Comparison of ENCODE assay signal across 1 cellular context in genomic region chr16:2267913-2268666, GRCh38.
A peak's percentile ranks its signal among the peaks of the same experiment; 100 is the strongest.
TF ChIP-seq lines count a peak whose summit lies in the region.

Gene RNPS1 (minus strand): TSS chr16:2268126. CDS start chr16:2264643, 3,483 bp downstream.

TF ChIP-seq in HepG2, 621 proteins besides CTCF, POLR2A, EP300 and RAD21 (continued from another document and continues in another):
- peak; percentile 88 for TF ChIP-seq ZNF770 (CRISPR knock-in tag; IDR thresholded peaks at IDR 0.05)
- peak; percentile 100 for TF ChIP-seq SPEN (CRISPR knock-in tag; IDR thresholded peaks at IDR 0.05; ENCODE audit: low read depth)
- 0 out of 2 replicates have a peak, but pooled peaks have one; percentile 58 for TF ChIP-seq STAT6 (CRISPR knock-in tag; IDR thresholded peaks at IDR 0.05; ENCODE audit: borderline replicate concordance)
- no peak for TF ChIP-seq TRAFD1 (CRISPR knock-in tag; IDR thresholded peaks at IDR 0.05; ENCODE audit: borderline replicate concordance)
- TF ChIP-seq PLRG1 (conservative IDR thresholded peaks at IDR 0.05): no peak
- peak; percentile 94; the same call in 1 of the 2 replicates for TF ChIP-seq CSRNP1 (CRISPR knock-in tag; IDR thresholded peaks at IDR 0.05)
- TF ChIP-seq ZBTB44 (CRISPR knock-in tag; IDR thresholded peaks at IDR 0.05): no peak; the same call in none of the 2 replicates
- no peak for TF ChIP-seq PREB (CRISPR knock-in tag; IDR thresholded peaks at IDR 0.05)
- TF ChIP-seq ZNF75D (CRISPR knock-in tag; IDR thresholded peaks at IDR 0.05; ENCODE audit: borderline replicate concordance): no peak
- TF ChIP-seq ZBTB26 (CRISPR knock-in tag; IDR thresholded peaks at IDR 0.05; ENCODE audit: borderline replicate concordance): 0 out of 2 replicates have a peak, but pooled peaks have one; percentile 33
- TF ChIP-seq ZNF512 (CRISPR knock-in tag; IDR thresholded peaks at IDR 0.05): no peak
- peak; percentile 88 for TF ChIP-seq ZNF451 (CRISPR knock-in tag; IDR thresholded peaks at IDR 0.05)
- TF ChIP-seq KDM5A (IDR thresholded peaks at IDR 0.05; ENCODE audit: borderline replicate concordance, low read length): peak; percentile 97
- TF ChIP-seq HBP1 (CRISPR knock-in tag; IDR thresholded peaks at IDR 0.05; ENCODE audit: low read depth): 0 out of 2 replicates have a peak, but pooled peaks have one; percentile 32
- TF ChIP-seq RBM22 (optimal IDR thresholded peaks at IDR 0.05; ENCODE audit: low read length): no peak
- TF ChIP-seq ZBTB14 (CRISPR knock-in tag; IDR thresholded peaks at IDR 0.05): peak; percentile 18; the same call in 1 of the 2 replicates
- peak; percentile 74; the same call in 1 of the 2 replicates for TF ChIP-seq ZFP82 (CRISPR knock-in tag; IDR thresholded peaks at IDR 0.05; ENCODE audit: borderline replicate concordance)
- TF ChIP-seq ZXDC (CRISPR knock-in tag; IDR thresholded peaks at IDR 0.05): 0 out of 2 replicates have a peak, but pooled peaks have one; percentile 36
- TF ChIP-seq XBP1 (CRISPR knock-in tag; IDR thresholded peaks at IDR 0.05): no peak
- no peak for TF ChIP-seq ZNF841 (CRISPR knock-in tag; IDR thresholded peaks at IDR 0.05; ENCODE audit: borderline replicate concordance)
- TF ChIP-seq PATZ1 (CRISPR knock-in tag; IDR thresholded peaks at IDR 0.05): peak; percentile 57
- TF ChIP-seq MAX (IDR thresholded peaks at IDR 0.05): peak; percentile 97
- TF ChIP-seq MBD4 (IDR thresholded peaks at IDR 0.05; ENCODE audit: borderline replicate concordance, low read length): no peak
- no peak; the same call in 1 of the 2 replicates for TF ChIP-seq HOXD1 (CRISPR knock-in tag; IDR thresholded peaks at IDR 0.05)
